Comparison of ENCODE assay signal across 13 cellular contexts in the genomic region with DNA sequence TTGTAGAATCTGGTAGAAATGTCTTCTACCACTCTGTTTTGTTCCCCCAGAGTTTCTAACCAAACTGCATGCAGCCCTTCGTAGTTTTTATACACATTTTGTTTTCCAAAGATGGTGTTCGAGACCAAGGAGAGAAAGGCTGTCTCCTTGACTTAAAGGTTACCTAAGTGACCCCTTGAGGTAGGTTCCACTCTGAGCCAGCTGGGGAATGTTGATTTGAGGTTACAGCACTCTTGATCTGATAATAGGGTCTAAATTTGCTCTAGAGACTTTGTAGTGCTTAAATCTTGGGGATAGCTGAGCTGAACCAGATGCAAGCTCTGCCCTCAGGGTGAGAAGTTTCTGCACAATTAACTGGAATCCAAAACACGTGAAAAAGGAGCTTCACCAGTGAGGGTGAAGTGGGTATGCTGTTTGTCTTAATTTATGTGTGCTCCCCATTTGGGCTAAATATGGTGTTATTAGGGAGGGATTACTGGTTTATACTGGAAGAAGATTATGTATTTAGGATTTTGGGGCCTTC. TPM values are rescaled to one million over a fixed set of nuclear protein-coding genes. Genes with fewer than 3 reads are reported as not detected.
A peak's percentile ranks its signal among the peaks of the same experiment; 100 is the strongest.
DNase-seq lines count a peak whose midpoint lies in the region; ATAC-seq, FAIRE-seq and TF ChIP-seq lines count a peak whose summit lies in the region.
"Had no signal": no experiment of that assay in that cellular context is flagged by ENCODE, and none has a peak within 500 bp of the region (broad histone marks: within the 10 kb centered on the region; RNA-seq: fewer than 3 reads in every experiment).

No MANE protein-coding gene starts in this region.

- in situ Hi-C loops in gastrocnemius medialis (cut with MboI; ENCODE audit: low sequenced_read_pairs in 4 of 4): no loop called here

- no peak for FAIRE-seq in endothelial cell of umbilical vein (lab: Jason Lieb, UNC)
- no peak for FAIRE-seq in urothelium cell line (lab: Jason Lieb, UNC)

- CTCF ChIA-PET in activated CD4-positive, alpha-beta T cell treated with anti-CD3 and anti-CD28 coated beads for 36 hours (lab: Charles Lee): interaction anchor here (0.6 to 2.1 kb wide), 9 partner anchors 10 to 679 kb away, joined by 3 to 10 read pairs (median 4); no protein-coding TSS in a partner anchor
- CTCF ChIA-PET in T-cell (lab: Charles Lee): interaction anchor here (0.6 to 2.2 kb wide), 4 partner anchors 13 to 65 kb away, joined by 3 to 9 read pairs (median 6); no protein-coding TSS in a partner anchor
- CTCF ChIA-PET in endothelial cell of umbilical vein (lab: Charles Lee): interaction anchor here (0.6 to 2.3 kb wide), 5 partner anchors 15 to 107 kb away, joined by 3 to 9 read pairs (median 4); no protein-coding TSS in a partner anchor

- no peaks in the 10 kb centered on the region for H3K27me3 Mint-ChIP-seq in activated CD4-positive, alpha-beta T cell treated with anti-CD3 and anti-CD28 coated beads for 36 hours
- no peaks in the 10 kb centered on the region for H3K27me3 Mint-ChIP-seq in T-cell

- H3K27ac ChIP-seq in endothelial cell of umbilical vein (ENCODE audit: insufficient read depth, low read depth, low read length) (no peak overlapping the region), gastrocnemius medialis (peak overlapping the region; percentile 13 to 100 (median 97)), foreskin keratinocyte (no peak overlapping the region)
- H3K27ac ChIP-seq: brain microvascular endothelial cell, ovary had no signal

- H4K20me1 ChIP-seq in endothelial cell of umbilical vein (replicated peaks; ENCODE audit: control insufficient read depth, extremely low read depth, insufficient read depth, low read length): peaks cover 25% of the 10 kb centered on the region

- no peaks in the 10 kb centered on the region for H3K9me3 Mint-ChIP-seq in activated CD4-positive, alpha-beta T cell treated with anti-CD3 and anti-CD28 coated beads for 36 hours (ENCODE audit: low read depth)
- no peaks in the 10 kb centered on the region for H3K9me3 Mint-ChIP-seq in T-cell

- TF ChIP-seq POLR2A in endothelial cell of umbilical vein (IDR thresholded peaks at IDR 0.05; ENCODE audit: low read depth, low read length) (no peak), gastrocnemius medialis (IDR thresholded peaks at IDR 0.05) (no peak)

- H3K27me3 ChIP-seq in endothelial cell of umbilical vein (ENCODE audit: control insufficient read depth in 2 of 2, insufficient read depth in 2 of 2, low read length in 2 of 2): no peaks in the 10 kb centered on the region
- H3K27me3 ChIP-seq in gastrocnemius medialis: no peaks in the 10 kb centered on the region
- H3K27me3 ChIP-seq in foreskin keratinocyte: no peaks in the 10 kb centered on the region
- H3K27me3 ChIP-seq: brain microvascular endothelial cell, ovary had no signal

- no peak for ATAC-seq in activated CD4-positive, alpha-beta T cell treated with anti-CD3 and anti-CD28 coated beads for 36 hours
- ATAC-seq in T-cell (replicated peaks in 1 of 4) (no peak), gastrocnemius medialis (no peak), foreskin keratinocyte (no peak)

- H3K27ac Mint-ChIP-seq in activated CD4-positive, alpha-beta T cell treated with anti-CD3 and anti-CD28 coated beads for 36 hours: peak overlapping the region; percentile 74
- H3K27ac Mint-ChIP-seq in T-cell: peak overlapping the region; percentile 62 to 74

- H3K4me1 ChIP-seq in endothelial cell of umbilical vein (ENCODE audit: control insufficient read depth, extremely low read depth, insufficient read depth, low read length) (peaks cover 11% of the 10 kb centered on the region), gastrocnemius medialis (peaks cover 60 to 69% of the 10 kb centered on the region in 2 donors), foreskin keratinocyte (peaks cover 21% of the 10 kb centered on the region)

- DNase-seq in activated CD4-positive, alpha-beta T cell treated with anti-CD3 and anti-CD28 coated beads for 36 hours: no peak
- no peak for DNase-seq in activated CD4-positive, alpha-beta T cell treated with anti-CD3 and anti-CD28 coated beads for 48 hours
- no peak for DNase-seq in T-cell
- DNase-seq in endothelial cell of umbilical vein (ENCODE audit: low read depth, low spot score): no peak
- DNase-seq in gastrocnemius medialis: no peak
- no peak for DNase-seq in foreskin keratinocyte
- no peak for DNase-seq in urothelium cell line (ENCODE audit: low spot score)
- DNase-seq in foreskin melanocyte: no peak
- DNase-seq: brain microvascular endothelial cell, DMS79 treated with DMSO at 0.1 percent for 48 hours, NCI-H1105 treated with DMSO at 0.1 percent for 48 hours, NCI-H748 treated with DMSO at 0.1 percent for 48 hours, ovary had no signal

- dilution Hi-C loops in endothelial cell of umbilical vein (cut with MboI; ENCODE audit: extremely low pct_ligation_motif_present, low sequenced_read_pairs): no loop called here

- H3K36me3 Mint-ChIP-seq in activated CD4-positive, alpha-beta T cell treated with anti-CD3 and anti-CD28 coated beads for 36 hours (ENCODE audit: low read depth): peaks cover 53% of the 10 kb centered on the region
- H3K36me3 Mint-ChIP-seq in T-cell: peaks cover 14% of the 10 kb centered on the region

- no peak overlapping the region for H2AFZ ChIP-seq in endothelial cell of umbilical vein (ENCODE audit: low read depth, low read length)

- TF ChIP-seq CTCF in endothelial cell of umbilical vein (IDR thresholded peaks at IDR 0.05; ENCODE audit: extremely low read depth in 1 of 2, insufficient read depth in 1 of 2, low read depth in 1 of 2, low read length in 2 of 2) (no peak), gastrocnemius medialis (IDR thresholded peaks at IDR 0.05 in 4 of 5, conservative IDR thresholded peaks at IDR 0.05 in 1 of 5) (no peak), foreskin keratinocyte (conservative IDR thresholded peaks at IDR 0.05) (no peak)

- peak overlapping the region; percentile 89 for H3K4me3 Mint-ChIP-seq in activated CD4-positive, alpha-beta T cell treated with anti-CD3 and anti-CD28 coated beads for 36 hours
- H3K4me3 Mint-ChIP-seq in T-cell: peak overlapping the region; percentile 29 to 87 (median 64)

- H3K4me2 ChIP-seq in endothelial cell of umbilical vein (ENCODE audit: insufficient read depth, low read length): peak overlapping the region; percentile 19

- peaks cover 70% of the 10 kb centered on the region for H3K4me1 Mint-ChIP-seq in activated CD4-positive, alpha-beta T cell treated with anti-CD3 and anti-CD28 coated beads for 36 hours
- peaks cover 76 to 80% (median 76%) of the 10 kb centered on the region in 3 donors for H3K4me1 Mint-ChIP-seq in T-cell

- H3K9me3 ChIP-seq in endothelial cell of umbilical vein (replicated peaks; ENCODE audit: control insufficient read depth, insufficient read depth, low read length) (no peaks in the 10 kb centered on the region), gastrocnemius medialis (no peaks in the 10 kb centered on the region)
- H3K9me3 ChIP-seq: ovary had no signal

- no peak overlapping the region for H3K9ac ChIP-seq in endothelial cell of umbilical vein (replicated peaks; ENCODE audit: extremely low read depth, insufficient read depth, low read length)

- no TSS peak for BruUV-seq in endothelial cell of umbilical vein (replicated peaks; lab: Mats Ljungman, UMichigan)

- H3K36me3 ChIP-seq in endothelial cell of umbilical vein (ENCODE audit: control insufficient read depth in 2 of 2, extremely low read depth in 1 of 2, insufficient read depth in 2 of 2, low read length in 2 of 2): no peaks in the 10 kb centered on the region
- no peaks in the 10 kb centered on the region for H3K36me3 ChIP-seq in gastrocnemius medialis
- H3K36me3 ChIP-seq: brain microvascular endothelial cell, ovary had no signal

- intact Hi-C loops in activated CD4-positive, alpha-beta T cell treated with anti-CD3 and anti-CD28 coated beads for 36 hours (cut with DNase I, micrococcal nuclease): loop anchor here (5.0 to 10.0 kb wide), 3 partner anchors 480 to 810 kb away; a partner anchor contains a TSS
- intact Hi-C loops in endothelial cell of umbilical vein (cut with micrococcal nuclease) (loop anchor here (10.0 kb wide), 1 partner anchor 400 kb away; a partner anchor contains a TSS), gastrocnemius medialis (cut with DNase I; ENCODE audit: low total_unique reads) (loop anchor here (5.0 kb wide), 2 partner anchors 83 to 368 kb away; a partner anchor contains a TSS)

- POLR2A ChIA-PET in activated CD4-positive, alpha-beta T cell treated with anti-CD3 and anti-CD28 coated beads for 36 hours (lab: Charles Lee): interaction anchor here (0.5 kb wide), 1 partner anchor 78 kb away, joined by 3 read pairs; no protein-coding TSS in a partner anchor
- POLR2A ChIA-PET in T-cell (lab: Charles Lee) (interaction anchor here in 1 of 2 donors (0.9 kb wide), 1 partner anchor 18 kb away, joined by 4 read pairs; no protein-coding TSS in a partner anchor), endothelial cell of umbilical vein (lab: Charles Lee) (no interaction called here)

- H3K4me3 ChIP-seq in endothelial cell of umbilical vein (replicated peaks in 1 of 3; ENCODE audit: insufficient read depth in 1 of 3, low read depth in 1 of 3, low read length in 3 of 3): no peak overlapping the region
- H3K4me3 ChIP-seq in gastrocnemius medialis: no peak overlapping the region
- H3K4me3 ChIP-seq: ovary had no signal

- H3K9me1 ChIP-seq in endothelial cell of umbilical vein (replicated peaks; ENCODE audit: control insufficient read depth, extremely low read depth, insufficient read depth, low read length): no peaks in the 10 kb centered on the region

- H3K79me2 ChIP-seq in endothelial cell of umbilical vein (ENCODE audit: control insufficient read depth, insufficient read depth, low read length): peaks cover 76% of the 10 kb centered on the region

RNA-seq across cellular contexts. Expression of a gene that starts 3.1 kb away (rescaled TPM):
- 100 to 1,000 TPM; 378 to 450 TPM for total RNA-seq in activated CD4-positive, alpha-beta T cell treated with anti-CD3 and anti-CD28 coated beads for 36 hours
- total RNA-seq in T-cell (100 to 1,000 TPM; 333 to 426 (median 401) TPM), endothelial cell of umbilical vein (393 and 395 TPM in 2 replicates), gastrocnemius medialis (100 to 1,000 TPM; 181 to 310 (median 224) TPM), foreskin keratinocyte (391 and 403 TPM in 2 replicates)
- polyA plus RNA-seq in endothelial cell of umbilical vein (545 and 579 TPM in 2 replicates), foreskin keratinocyte (306 and 343 TPM in 2 replicates)
- polyA plus RNA-seq in endothelial cell of umbilical vein (2011; cell fraction: cytosol; rRNA removed): 324 and 346 TPM in 2 replicates
- polyA plus RNA-seq in endothelial cell of umbilical vein (2011; cell fraction: nucleus; rRNA removed): 313 and 415 TPM in 2 replicates
- 363 and 512 TPM in 2 replicates for polyA plus RNA-seq in endothelial cell of umbilical vein (2012)
- polyA minus RNA-seq in endothelial cell of umbilical vein: 426 and 448 TPM in 2 replicates
- 212 TPM for polyA minus RNA-seq in endothelial cell of umbilical vein (2011; cell fraction: cytosol; rRNA and poly(A)+ RNA removed)
- polyA minus RNA-seq in endothelial cell of umbilical vein (2011; cell fraction: nucleus; rRNA and poly(A)+ RNA removed): 90.8 and 166 TPM in 2 replicates

RNA-seq across cellular contexts. Expression of a gene that starts 37.2 kb away (rescaled TPM):
- 10 to 100 TPM; 23.2 to 24.3 TPM for total RNA-seq in activated CD4-positive, alpha-beta T cell treated with anti-CD3 and anti-CD28 coated beads for 36 hours
- total RNA-seq in T-cell (10 to 100 TPM; 34.2 to 45.5 (median 41.1) TPM), endothelial cell of umbilical vein (93.2 and 93.3 TPM in 2 replicates), gastrocnemius medialis (1 to 10 TPM; 2.0 to 5.5 (median 4.9) TPM), foreskin keratinocyte (9.5 and 10.6 TPM in 2 replicates)
- polyA plus RNA-seq in endothelial cell of umbilical vein (33.6 and 35.1 TPM in 2 replicates), foreskin keratinocyte (3.8 and 4.2 TPM in 2 replicates)
- polyA plus RNA-seq in endothelial cell of umbilical vein (2011; cell fraction: cytosol; rRNA removed): 31.3 and 33.6 TPM in 2 replicates
- 143 and 146 TPM in 2 replicates for polyA plus RNA-seq in endothelial cell of umbilical vein (2011; cell fraction: nucleus; rRNA removed)
- 37.7 and 39.3 TPM in 2 replicates for polyA plus RNA-seq in endothelial cell of umbilical vein (2012)
- polyA minus RNA-seq in endothelial cell of umbilical vein: 107 and 110 TPM in 2 replicates
- polyA minus RNA-seq in endothelial cell of umbilical vein (2011; cell fraction: cytosol; rRNA and poly(A)+ RNA removed): 4.4 TPM
- polyA minus RNA-seq in endothelial cell of umbilical vein (2011; cell fraction: nucleus; rRNA and poly(A)+ RNA removed): 75.3 and 104 TPM in 2 replicates

Comparison
In these comparisons a context has a peak if more than half of its experiments do, and no peak if none do; other contexts are left out.
1. H3K27ac ChIP-seq: peak in gastrocnemius medialis (4 of 4); none in endothelial cell of umbilical vein (single experiment) and foreskin keratinocyte (single experiment).